ENCODE assay signal across 10 cellular contexts in the genomic region with DNA sequence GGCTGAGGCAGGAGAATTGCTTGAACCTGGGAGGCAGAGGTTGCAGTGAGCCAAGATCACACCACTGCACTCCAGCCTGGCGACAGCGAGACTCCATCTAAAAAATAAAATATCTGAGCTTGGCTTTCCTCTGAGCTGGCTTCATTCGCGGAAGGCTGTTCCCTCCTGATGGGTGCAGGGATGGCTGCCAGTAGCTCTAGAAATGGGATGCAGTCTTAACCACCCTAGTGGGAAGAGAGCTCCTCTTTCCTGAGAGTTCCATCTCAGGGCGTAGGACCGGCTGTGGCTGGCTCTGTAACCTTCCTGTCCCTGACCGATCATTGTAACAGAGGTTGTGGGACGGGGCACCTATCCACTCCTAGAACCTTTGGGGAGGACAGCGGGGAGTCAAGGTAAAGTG. TPM values are rescaled to one million over a fixed set of nuclear protein-coding genes. Genes with fewer than 3 reads are reported as not detected.
"Had no signal": no experiment of that assay in that cellular context is flagged by ENCODE, and none has a peak within 500 bp of the region (broad histone marks: within the 10 kb centered on the region; RNA-seq: fewer than 3 reads in every experiment).

No MANE protein-coding gene starts in this region.

- H3K36me3 Mint-ChIP-seq: activated naive CD4-positive, alpha-beta T cell treated with anti-CD3 and anti-CD28 coated beads, Interleukin-2, amount 50 U/mL, for 24 hours had no signal

- H3K27me3 Mint-ChIP-seq: activated B cell treated with CpG ODN at 0.5 μM for 24 hours; activated CD4-positive, alpha-beta T cell treated with anti-CD3 and anti-CD28 coated beads, Interleukin-2, amount 10 ng/mL, durations not matched to agents 24 days and 14 days; activated CD8-positive, alpha-beta memory T cell treated with anti-CD3 and anti-CD28 coated beads, Interleukin-2, amount 10 ng/mL, durations not matched to agents 7 days and 5 days; activated naive CD4-positive, alpha-beta T cell treated with anti-CD3 and anti-CD28 coated beads, Interleukin-2, amount 50 U/mL, for 24 hours; activated T-cell treated with anti-CD3 and anti-CD28 coated beads, Interleukin-2, amount 50 U/mL, for 24 hours had no signal

- H3K4me3 Mint-ChIP-seq: activated B cell treated with CpG ODN at 0.5 μM for 24 hours; activated CD4-positive, alpha-beta T cell treated with anti-CD3 and anti-CD28 coated beads, Interleukin-2, amount 10 ng/mL, durations not matched to agents 24 days and 14 days; activated CD8-positive, alpha-beta memory T cell treated with anti-CD3 and anti-CD28 coated beads, Interleukin-2, amount 10 ng/mL, durations not matched to agents 7 days and 5 days; activated naive CD4-positive, alpha-beta T cell treated with anti-CD3 and anti-CD28 coated beads, Interleukin-2, amount 50 U/mL, for 24 hours; activated T-cell treated with anti-CD3 and anti-CD28 coated beads, Interleukin-2, amount 50 U/mL, for 24 hours; activated T-helper 1 cell treated with anti-CD3 and anti-CD28 coated beads, Interleukin-12 subunit alpha, Interleukin-12 subunit beta, Interleukin-2, Interleukin-4 antibody, amounts not matched to agents 30 ng/mL and 10 ng/mL and 1 ng/mL, durations not matched to agents 14 hours and 24 hours and 36 hours; T-helper 1 cell treated with Interleukin-12 subunit alpha and Interleukin-12 subunit beta and Interleukin-4 antibody, amounts not matched to agents 30 μg/mL and 1 μg/mL, for 36 hours had no signal

- H3K27ac Mint-ChIP-seq: activated B cell treated with CpG ODN at 0.5 μM for 24 hours; activated CD4-positive, alpha-beta T cell treated with anti-CD3 and anti-CD28 coated beads, Interleukin-2, amount 10 ng/mL, durations not matched to agents 24 days and 14 days; activated CD8-positive, alpha-beta memory T cell treated with anti-CD3 and anti-CD28 coated beads, Interleukin-2, amount 10 ng/mL, durations not matched to agents 7 days and 5 days; activated naive CD4-positive, alpha-beta T cell treated with anti-CD3 and anti-CD28 coated beads, Interleukin-2, amount 50 U/mL, for 24 hours; activated T-helper 1 cell treated with anti-CD3 and anti-CD28 coated beads, Interleukin-12 subunit alpha, Interleukin-12 subunit beta, Interleukin-2, Interleukin-4 antibody, amounts not matched to agents 30 ng/mL and 10 ng/mL and 1 ng/mL, durations not matched to agents 14 hours and 24 hours and 36 hours; T-helper 1 cell treated with Interleukin-12 subunit alpha and Interleukin-12 subunit beta and Interleukin-4 antibody, amounts not matched to agents 30 μg/mL and 1 μg/mL, for 36 hours had no signal

- DNase-seq: cerebellar nuclear complex, SHP77 treated with DMSO at 0.1 percent for 48 hours had no signal

- H3K9me3 Mint-ChIP-seq: activated B cell treated with CpG ODN at 0.5 μM for 24 hours; activated CD4-positive, alpha-beta T cell treated with anti-CD3 and anti-CD28 coated beads, Interleukin-2, amount 10 ng/mL, durations not matched to agents 24 days and 14 days; activated naive CD4-positive, alpha-beta T cell treated with anti-CD3 and anti-CD28 coated beads, Interleukin-2, amount 50 U/mL, for 24 hours; activated T-cell treated with anti-CD3 and anti-CD28 coated beads, Interleukin-2, amount 50 U/mL, for 24 hours; activated T-helper 1 cell treated with anti-CD3 and anti-CD28 coated beads, Interleukin-12 subunit alpha, Interleukin-12 subunit beta, Interleukin-2, Interleukin-4 antibody, amounts not matched to agents 30 ng/mL and 10 ng/mL and 1 ng/mL, durations not matched to agents 14 hours and 24 hours and 36 hours; T-helper 1 cell treated with Interleukin-12 subunit alpha and Interleukin-12 subunit beta and Interleukin-4 antibody, amounts not matched to agents 30 μg/mL and 1 μg/mL, for 36 hours had no signal

RNA-seq across cellular contexts. Expression of gene NKPD1, which starts 35.4 kb away (rescaled TPM):
- total RNA-seq: aorta had no signal
